In the genomic region with DNA sequence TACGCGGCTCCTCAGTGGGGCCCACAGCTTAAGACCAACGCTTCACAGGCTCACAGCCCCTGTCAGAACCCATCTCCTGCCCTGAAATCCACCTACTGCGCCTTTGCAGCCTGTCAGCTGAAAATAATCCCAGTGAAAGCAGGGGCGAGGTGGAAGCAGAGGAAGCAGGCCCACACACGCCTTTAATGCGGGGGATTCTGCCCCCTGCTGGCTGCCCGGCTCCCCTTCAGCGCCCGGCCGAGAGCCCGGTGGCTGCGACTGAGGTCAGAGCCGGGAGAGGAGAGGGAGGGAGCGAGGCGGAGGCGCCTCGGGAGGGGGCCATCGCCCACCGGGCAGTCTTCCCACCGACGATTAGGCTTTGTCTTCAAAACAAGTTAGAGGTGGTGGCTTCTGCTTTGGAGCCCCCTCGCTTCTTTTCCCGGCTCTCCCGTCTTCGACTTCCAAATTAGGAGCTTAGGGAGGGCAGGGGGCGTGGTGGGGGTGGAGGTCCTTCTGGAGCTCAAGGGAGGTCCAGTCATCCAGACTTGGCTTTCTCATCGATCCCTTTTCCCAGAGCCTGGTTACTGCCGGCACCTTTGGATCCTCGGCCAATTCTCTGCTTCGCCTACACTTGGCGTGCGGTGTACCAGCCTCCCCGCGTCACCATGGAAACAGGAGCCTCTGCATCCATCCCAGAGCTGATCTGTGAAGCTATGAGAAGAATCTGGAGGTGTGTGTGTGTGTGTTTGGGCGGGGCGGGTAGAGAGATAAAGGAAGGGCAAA, we compare ENCODE assay signal across 8 cellular contexts. TPM values are rescaled to one million over a fixed set of nuclear protein-coding genes. Genes with fewer than 3 reads are reported as not detected.
DNase-seq lines count a peak whose midpoint lies in the region; ATAC-seq, FAIRE-seq and TF ChIP-seq lines count a peak whose summit lies in the region.

No MANE protein-coding gene starts in this region.

- no peaks in the 10 kb centered on the region for H3K36me3 ChIP-seq in kidney (ENCODE audit: control insufficient read depth in 1 of 2, insufficient read depth in 2 of 2, low read length in 2 of 2)

- H3K9ac ChIP-seq in kidney (ENCODE audit: low read length in 2 of 2): peak overlapping the region; percentile 46 to 68

- ATAC-seq in HG02678 (IDR thresholded peaks at IDR 0.05; ENCODE audit: unreplicated experiment) (peak; percentile 53), GM19452 (IDR thresholded peaks at IDR 0.05; ENCODE audit: unreplicated experiment) (no peak)
- ATAC-seq in activated CD4-positive, CD25-positive, alpha-beta regulatory T cell treated with anti-CD3 and anti-CD28 coated beads, Interleukin-2, amount 50 U/mL, for 24 hours: peak; percentile 95 to 96

- FAIRE-seq in D721Med (lab: Jason Lieb, UNC): no peak
- no peak for FAIRE-seq in kidney (lab: Jason Lieb, UNC)

- DNase-seq in D721Med (ENCODE audit: insufficient read length, low spot score) (peak; percentile 33), NCI-H2196 (lab: John Stamatoyannopoulos, UW; ENCODE audit: unreplicated experiment) (peak; percentile 74), kidney (peak; percentile 87)
- peak; percentile 61 for DNase-seq in central memory CD4-positive, alpha-beta T cell
- DNase-seq in stimulated activated CD4-positive, alpha-beta T cell treated with anti-CD3 and anti-CD28 coated beads, Interleukin-12 subunit alpha, Interleukin-12 subunit beta, amount 100 ng/mL, for 48 hours (ENCODE audit: low read depth in 2 of 3, low spot score in 1 of 3): peak; percentile 56 to 76 (median 69)

- intact Hi-C loops in kidney (cut with DNase I): no loop called here

- H3K4me3 ChIP-seq in kidney (ENCODE audit: low read length in 2 of 2): no peak overlapping the region

- peaks cover 0 to 2% of the 10 kb centered on the region in 2 donors for H3K4me1 ChIP-seq in kidney (ENCODE audit: control insufficient read depth in 1 of 2, insufficient read depth in 1 of 2, low read depth in 1 of 2, low read length in 2 of 2)

- TF ChIP-seq CTCF in D721Med (IDR thresholded peaks at IDR 0.05; ENCODE audit: insufficient read depth, missing control alignments) (peak; percentile 55), kidney (IDR thresholded peaks at IDR 0.05; ENCODE audit: borderline replicate concordance, extremely low read depth, insufficient read depth) (peak; percentile 87)

- no peaks in the 10 kb centered on the region for H3K9me3 ChIP-seq in kidney (ENCODE audit: control insufficient read depth in 1 of 2, low read length in 2 of 2)

- H3K27ac ChIP-seq in kidney (ENCODE audit: low read depth in 2 of 2, low read length in 2 of 2): no peak overlapping the region

RNA-seq across cellular contexts. Expression of gene RND1, which starts 25.2 kb away (rescaled TPM):
- total RNA-seq in kidney: 1.0 TPM
- polyA plus RNA-seq in kidney (ENCODE audit: insufficient read depth, low read depth, low replicate concordance): 2.2 TPM

RNA-seq across cellular contexts. Expression of gene FKBP11, which starts 34.5 kb away (rescaled TPM):
- 35.3 TPM for total RNA-seq in kidney
- 20.1 TPM for polyA plus RNA-seq in kidney (ENCODE audit: insufficient read depth, low read depth, low replicate concordance)

RNA-seq across cellular contexts. Expression of gene DDX23, which starts 38.9 kb away (rescaled TPM):
- 65.5 TPM for total RNA-seq in kidney
- polyA plus RNA-seq in kidney (ENCODE audit: insufficient read depth, low read depth, low replicate concordance): 31.9 TPM

Comparison
In these comparisons a context has a peak if more than half of its experiments do, and no peak if none do; other contexts are left out.
1. DNase-seq: peak in every context shown above with its lines; median percentile 87 in kidney; 74 in NCI-H2196; 69 in stimulated activated CD4-positive, alpha-beta T cell treated with anti-CD3 and anti-CD28 coated beads, Interleukin-12 subunit alpha, Interleukin-12 subunit beta, amount 100 ng/mL, for 48 hours; 61 in central memory CD4-positive, alpha-beta T cell; 33 in D721Med.